In the genomic region with DNA sequence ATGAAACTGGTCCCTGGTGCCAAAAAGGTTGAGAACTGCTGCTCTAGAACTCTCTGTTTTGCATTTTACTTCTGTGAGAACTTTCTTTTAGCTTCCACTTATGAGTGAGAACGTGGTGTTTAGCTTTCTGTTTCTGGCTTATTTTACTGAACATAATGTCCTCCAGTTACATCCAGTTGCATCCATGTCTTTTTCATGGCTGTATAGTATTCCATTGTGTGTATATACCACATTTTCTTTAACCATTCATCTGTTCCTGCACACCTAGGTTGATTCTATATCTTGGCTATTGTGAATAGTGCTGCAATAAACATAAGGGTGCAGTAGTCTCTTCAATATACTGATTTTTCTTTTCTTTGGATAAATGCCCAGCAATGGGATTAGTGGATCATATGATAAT, we compare ENCODE assay signal across 20 cellular contexts.
DNase-seq lines count a peak whose midpoint lies in the region; ATAC-seq, FAIRE-seq and TF ChIP-seq lines count a peak whose summit lies in the region.
"Had no signal": no experiment of that assay in that cellular context is flagged by ENCODE, and none has a peak within 500 bp of the region (broad histone marks: within the 10 kb centered on the region; RNA-seq: fewer than 3 reads in every experiment).

No MANE protein-coding gene starts in this region.

- DNase-seq in SK-N-SH (no peak), H1 (ENCODE audit: low read depth in 1 of 2, low spot score in 2 of 2) (no peak), cardiac septum (ENCODE audit: low spot score) (no peak), stomach (no peak)
- DNase-seq: AML-193; Caco-2; Calu3; CD4-positive, alpha-beta T cell; CD8-positive, alpha-beta T cell; DMS79 treated with DMSO at 0.1 percent for 48 hours; GF-D8 had no signal

- H3K27me3 ChIP-seq in SK-N-SH (ENCODE audit: insufficient read depth) (no peaks in the 10 kb centered on the region), H1 (replicated peaks in 1 of 4; ENCODE audit: control insufficient read depth in 3 of 4, extremely low read depth in 1 of 4, insufficient read depth in 3 of 4, low read length in 3 of 4) (no peaks in the 10 kb centered on the region), stomach (no peaks in the 10 kb centered on the region)
- H3K27me3 ChIP-seq: BLaER1 treated with 17β-estradiol and CSF1 and Interleukin-3, amounts not matched to agents 10 nM and 100 nM had no signal

- H4K20me1 ChIP-seq in SK-N-SH (ENCODE audit: insufficient read depth) (no peaks in the 10 kb centered on the region), H1 (replicated peaks in 1 of 2; ENCODE audit: control insufficient read depth in 1 of 2, insufficient read depth in 2 of 2, low read length in 2 of 2) (no peaks in the 10 kb centered on the region)
- H4K20me1 ChIP-seq: BLaER1 treated with 17β-estradiol and CSF1 and Interleukin-3, amounts not matched to agents 10 nM and 100 nM had no signal

- H3K14ac ChIP-seq in H1 (ENCODE audit: insufficient read length) = no peak overlapping the region

- H3K9ac ChIP-seq in SK-N-SH (no peak overlapping the region), H1 (replicated peaks in 1 of 4; ENCODE audit: extremely low read depth in 1 of 4, low read depth in 3 of 4, low read length in 3 of 4) (no peak overlapping the region)
- H3K9ac ChIP-seq: BLaER1 treated with 17β-estradiol and CSF1 and Interleukin-3, amounts not matched to agents 10 nM and 100 nM had no signal

- H3K4ac ChIP-seq in H1 (replicated peaks; ENCODE audit: insufficient read length, low read depth, low read length) = no peak overlapping the region

- H3F3A ChIP-seq in SK-N-SH (replicated peaks; ENCODE audit: insufficient read depth) = peaks cover 3% of the 10 kb centered on the region

- H3K27ac ChIP-seq in SK-N-SH (ENCODE audit: low read depth in 2 of 2, low read length in 1 of 2) (no peak overlapping the region), H1 (ENCODE audit: low read depth, low read length) (no peak overlapping the region), stomach (no peak overlapping the region)
- H3K27ac ChIP-seq: 22Rv1; A549; BLaER1 treated with 17β-estradiol and CSF1 and Interleukin-3, amounts not matched to agents 10 nM and 100 nM; C4-2B had no signal

- no peak overlapping the region for H2BK20ac ChIP-seq in H1 (ENCODE audit: low read length)

- TF ChIP-seq EP300 in SK-N-SH (IDR thresholded peaks at IDR 0.05; ENCODE audit: borderline replicate concordance in 1 of 2, low read depth in 1 of 2, low read length in 1 of 2) = no peak
- TF ChIP-seq EP300 in H1 (IDR thresholded peaks at IDR 0.05; ENCODE audit: borderline replicate concordance in 1 of 2, low read depth in 2 of 2, low read length in 2 of 2) = no peak
- TF ChIP-seq EP300 in stomach (IDR thresholded peaks at IDR 0.05) = no peak

- no peak for FAIRE-seq in H1 (lab: Jason Lieb, UNC)
- FAIRE-seq: A549, D721Med, G401.6, GM12891, GM19239 had no signal

- TF ChIP-seq POLR2A in H1 (IDR thresholded peaks at IDR 0.05; ENCODE audit: control extremely low read depth in 1 of 2, low read depth in 2 of 2, low read length in 2 of 2) = no peak
- TF ChIP-seq POLR2A in stomach (IDR thresholded peaks at IDR 0.05) = no peak

- H3K9me2 ChIP-seq in SK-N-SH = no peaks in the 10 kb centered on the region

- H3K23ac ChIP-seq in H1 (ENCODE audit: insufficient read length) = no peak overlapping the region

- no peak overlapping the region for H2BK12ac ChIP-seq in H1 (ENCODE audit: low read depth, low read length)

- H3K4me3 ChIP-seq in SK-N-SH (ENCODE audit: low read depth in 2 of 2, low read length in 1 of 2) (no peak overlapping the region), H1 (ENCODE audit: extremely low read depth in 1 of 4, insufficient read depth in 2 of 4, low read depth in 3 of 4, low read length in 4 of 4) (no peak overlapping the region), stomach (no peak overlapping the region)
- H3K4me3 ChIP-seq: A549; BLaER1 treated with 17β-estradiol and CSF1 and Interleukin-3, amounts not matched to agents 10 nM and 100 nM had no signal

- H3K36me3 ChIP-seq in SK-N-SH (replicated peaks in 1 of 2; ENCODE audit: control insufficient read depth in 1 of 2, insufficient read depth in 2 of 2, low read length in 1 of 2) = peaks cover 0 to 26% of the 10 kb centered on the region in 2 experiments
- H3K36me3 ChIP-seq in H1 (ENCODE audit: control insufficient read depth in 2 of 4, insufficient read depth in 4 of 4, low read length in 3 of 4) = 0 out of 8 replicates have a peak, but pooled peaks cover 0 to 2% (median 0%) of the 10 kb centered on the region in 4 experiments
- H3K36me3 ChIP-seq in stomach = no peaks in the 10 kb centered on the region
- H3K36me3 ChIP-seq: BLaER1 treated with 17β-estradiol and CSF1 and Interleukin-3, amounts not matched to agents 10 nM and 100 nM had no signal

- H4K91ac ChIP-seq in H1 (replicated peaks; ENCODE audit: insufficient read length, low read length) = no peak overlapping the region

- WGBS in SK-N-SH (ENCODE audit: low lambda C conversion rate) = 13% methylated on average over 1 of the region's 1 CpG
- 69% methylated on average over 1 of the region's 1 CpG; no CpG with 5 or more reads in 1 of the 2 experiments for WGBS in H1 (ENCODE audit: extremely low coverage in 1 of 2, insufficient coverage in 1 of 2, insufficient read length in 1 of 2, insufficient replicate concordance in 2 of 2, low coverage in 1 of 2, low lambda C conversion rate in 2 of 2, missing lambda C conversion rate in 1 of 2), 2 experiments
- 11 to 32% (median 22%) methylated on average over 1 of the region's 1 CpG for WGBS in stomach, 5 donors

- no peak overlapping the region for H3K56ac ChIP-seq in H1 (replicated peaks; ENCODE audit: insufficient read length, low read depth, low read length)

- no peak overlapping the region for H2BK120ac ChIP-seq in H1 (replicated peaks; ENCODE audit: low read depth, low read length)

- H3K79me2 ChIP-seq in SK-N-SH (ENCODE audit: insufficient read depth) (no peaks in the 10 kb centered on the region), H1 (ENCODE audit: control insufficient read depth in 1 of 2, insufficient read depth in 2 of 2, low read length in 2 of 2) (no peaks in the 10 kb centered on the region)

- H3K9me3 ChIP-seq in SK-N-SH (peaks cover 12% of the 10 kb centered on the region), H1 (ENCODE audit: insufficient read depth in 2 of 2, low read depth in 1 of 2, low read length in 1 of 2) (peaks cover 10% of the 10 kb centered on the region in 2 experiments; a peak in 3 of 4 replicates), stomach (peaks cover 0 to 42% (median 25%) of the 10 kb centered on the region in 4 donors)
- H3K9me3 ChIP-seq: Caco-2 had no signal

- no peak overlapping the region for H2BK15ac ChIP-seq in H1 (ENCODE audit: low read length)

- no peak overlapping the region for H4K5ac ChIP-seq in H1 (ENCODE audit: insufficient read length, low read depth, low read length)

- intact Hi-C loops in cardiac septum (cut with DNase I) = no loop called here
- intact Hi-C loops in stomach (cut with DNase I; ENCODE audit: low total_unique reads) = no loop called here

- H3K4me2 ChIP-seq in SK-N-SH (no peak overlapping the region), H1 (ENCODE audit: insufficient read depth in 1 of 2, low read depth in 2 of 2, low read length in 2 of 2) (no peak overlapping the region)
- H3K4me2 ChIP-seq: A549; BLaER1 treated with 17β-estradiol and CSF1 and Interleukin-3, amounts not matched to agents 10 nM and 100 nM had no signal

- no peak overlapping the region for H2BK5ac ChIP-seq in H1 (ENCODE audit: low read depth, low read length)

- no peaks in the 10 kb centered on the region for H3K23me2 ChIP-seq in H1 (ENCODE audit: low read depth, low read length)

- no peak for TF ChIP-seq RAD21 in SK-N-SH (IDR thresholded peaks at IDR 0.05; ENCODE audit: low read length)
- TF ChIP-seq RAD21 in H1 (IDR thresholded peaks at IDR 0.05 in 1 of 2, conservative IDR thresholded peaks at IDR 0.05 in 1 of 2; ENCODE audit: low read depth in 2 of 2, low read length in 2 of 2) = no peak

- H2AK5ac ChIP-seq in H1 (ENCODE audit: low read depth, low read length) = no peak overlapping the region

- H2AFZ ChIP-seq in SK-N-SH (ENCODE audit: low read depth) = no peak overlapping the region
- no peak overlapping the region for H2AFZ ChIP-seq in H1 (ENCODE audit: low read length)

- no peaks in the 10 kb centered on the region for H3K4me1 ChIP-seq in SK-N-SH (ENCODE audit: control insufficient read depth in 1 of 2, insufficient read depth in 2 of 2, low read depth in 1 of 2, low read length in 1 of 2)
- H3K4me1 ChIP-seq in H1 (replicated peaks in 1 of 4; ENCODE audit: control insufficient read depth in 3 of 4, insufficient read depth in 4 of 4, low read length in 3 of 4) = no peaks in the 10 kb centered on the region
- H3K4me1 ChIP-seq in stomach = no peaks in the 10 kb centered on the region
- H3K4me1 ChIP-seq: A549; BLaER1 treated with 17β-estradiol and CSF1 and Interleukin-3, amounts not matched to agents 10 nM and 100 nM; Caco-2 had no signal

- H4K8ac ChIP-seq in H1 (ENCODE audit: extremely low read depth, insufficient read depth, low read length) = no peak overlapping the region

- CTCF ChIA-PET in SK-N-SH (lab: Yijun Ruan, JAX) = no interaction called here
- CTCF ChIA-PET in H1 (lab: Charles Lee; ENCODE audit: partially characterized antibody) = interaction anchor here (1.6 to 1.9 kb wide), 2 partner anchors 24 to 40 kb away, joined by 6 to 7 read pairs; no protein-coding TSS in a partner anchor

- no peaks in the 10 kb centered on the region for H3K79me1 ChIP-seq in H1 (ENCODE audit: low read depth, low read length)

- no peak for ATAC-seq in SK-N-SH treated with all-trans-retinoic acid at 6 μM for 48 hours
- ATAC-seq: A549; CD8-positive, alpha-beta T cell had no signal

- no peak overlapping the region for H3K18ac ChIP-seq in H1 (ENCODE audit: extremely low read depth, low read length)

- POLR2A ChIA-PET in SK-N-SH (lab: Yijun Ruan, JAX) (no interaction called here), H1 (lab: Charles Lee; ENCODE audit: partially characterized antibody) (no interaction called here)

- TF ChIP-seq CTCF in SK-N-SH (IDR thresholded peaks at IDR 0.05) = no peak
- no peak for TF ChIP-seq CTCF in H1 (IDR thresholded peaks at IDR 0.05; ENCODE audit: control extremely low read depth in 1 of 3, insufficient read depth in 1 of 3, low read depth in 1 of 3, low read length in 3 of 3)
- no peak for TF ChIP-seq CTCF in stomach (IDR thresholded peaks at IDR 0.05)

TF ChIP-seq in SK-N-SH treated with all-trans-retinoic acid at 6 μM for 48 hours, 23 proteins besides CTCF, POLR2A, EP300 and RAD21 (continues in another document):
- peak; percentile 76 for TF ChIP-seq ZNF8 (CRISPR knock-in tag; IDR thresholded peaks at IDR 0.05)

TF ChIP-seq in SK-N-SH, 30 proteins besides CTCF, POLR2A, EP300 and RAD21 (continues in another document):
- TF ChIP-seq RXRA (IDR thresholded peaks at IDR 0.05; ENCODE audit: borderline replicate concordance, low read depth) = no peak
- no peak for TF ChIP-seq NFIC (IDR thresholded peaks at IDR 0.05; ENCODE audit: borderline replicate concordance)
- TF ChIP-seq MEF2A (IDR thresholded peaks at IDR 0.05; ENCODE audit: borderline replicate concordance, low read depth) = no peak

TF ChIP-seq in H1, 55 proteins besides CTCF, POLR2A, EP300 and RAD21:
- TF ChIP-seq PHF8 (conservative IDR thresholded peaks at IDR 0.05; ENCODE audit: low read depth, low read length) = no peak
- TF ChIP-seq KDM1A (IDR thresholded peaks at IDR 0.05; ENCODE audit: borderline replicate concordance, low read length) = peak; percentile 64; the same call in 1 of the 2 replicates
